Comparison of ENCODE assay signal across 2 cellular contexts in genomic region chr7:25186436-25186835, GRCh38.
TF ChIP-seq lines count a peak whose summit lies in the region.

No MANE protein-coding gene starts in this region.

TF ChIP-seq in GM23338, 12 proteins besides CTCF, POLR2A, EP300 and RAD21 (continued from another document):
- TF ChIP-seq ZNF462 (CRISPR knock-in tag; IDR thresholded peaks at IDR 0.05), result no peak
- TF ChIP-seq CREB1 (CRISPR knock-in tag; IDR thresholded peaks at IDR 0.05; ENCODE audit: low read depth), result no peak
- TF ChIP-seq STAT1 (IDR thresholded peaks at IDR 0.05; ENCODE audit: unreplicated experiment), result no peak
- no peak for TF ChIP-seq ETS1 (IDR thresholded peaks at IDR 0.05)
- TF ChIP-seq REST (IDR thresholded peaks at IDR 0.05; ENCODE audit: unreplicated experiment), result no peak
- no peak for TF ChIP-seq NANOG (IDR thresholded peaks at IDR 0.05; ENCODE audit: borderline replicate concordance)

TF ChIP-seq in K562, 482 proteins besides CTCF, POLR2A, EP300 and RAD21 (continued from another document):
- TF ChIP-seq ZBTB5 (IDR thresholded peaks at IDR 0.05), result no peak
- no peak for TF ChIP-seq CBX2 (IDR thresholded peaks at IDR 0.05; ENCODE audit: insufficient read depth, low read length, poor library complexity, severe bottlenecking)
- TF ChIP-seq YY1 (IDR thresholded peaks at IDR 0.05; ENCODE audit: borderline replicate concordance in 1 of 3, control insufficient read depth in 1 of 3, extremely low read depth in 1 of 3, insufficient read depth in 3 of 3, insufficient read length in 1 of 3, insufficient replicate concordance in 2 of 3, low read depth in 1 of 3, low read length in 2 of 3), result no peak
- no peak for TF ChIP-seq CBX5 (IDR thresholded peaks at IDR 0.05; ENCODE audit: borderline replicate concordance, low read depth)
- no peak for TF ChIP-seq CBFB (CRISPR knock-in tag; IDR thresholded peaks at IDR 0.05)
- no peak for TF ChIP-seq EHMT2 (IDR thresholded peaks at IDR 0.05)
- TF ChIP-seq CEBPG (CRISPR knock-in tag; IDR thresholded peaks at IDR 0.05), result no peak
- TF ChIP-seq CEBPG (tag; conservative IDR thresholded peaks at IDR 0.05 in 1 of 2, IDR thresholded peaks at IDR 0.05 in 1 of 2), result no peak
- TF ChIP-seq NFE2 (IDR thresholded peaks at IDR 0.05; ENCODE audit: low read depth), result no peak
- no peak for TF ChIP-seq HDGF (IDR thresholded peaks at IDR 0.05)
- no peak for TF ChIP-seq ZNF12 (CRISPR knock-in tag; IDR thresholded peaks at IDR 0.05)
- no peak for TF ChIP-seq TRIM24 (IDR thresholded peaks at IDR 0.05)
- TF ChIP-seq ZNF253 (CRISPR knock-in tag; conservative IDR thresholded peaks at IDR 0.05), result no peak
- no peak for TF ChIP-seq RAD51 (IDR thresholded peaks at IDR 0.05; ENCODE audit: borderline replicate concordance, low read depth)
- TF ChIP-seq TFAM (CRISPR knock-in tag; conservative IDR thresholded peaks at IDR 0.05), result no peak
- no peak for TF ChIP-seq TARDBP (IDR thresholded peaks at IDR 0.05)
- no peak for TF ChIP-seq TCF7L2 (IDR thresholded peaks at IDR 0.05; ENCODE audit: low read depth, low read length)
- no peak for TF ChIP-seq ZNF407 (IDR thresholded peaks at IDR 0.05; ENCODE audit: low read depth)
